1 cellular context compared by ENCODE assay signal in the genomic region with DNA sequence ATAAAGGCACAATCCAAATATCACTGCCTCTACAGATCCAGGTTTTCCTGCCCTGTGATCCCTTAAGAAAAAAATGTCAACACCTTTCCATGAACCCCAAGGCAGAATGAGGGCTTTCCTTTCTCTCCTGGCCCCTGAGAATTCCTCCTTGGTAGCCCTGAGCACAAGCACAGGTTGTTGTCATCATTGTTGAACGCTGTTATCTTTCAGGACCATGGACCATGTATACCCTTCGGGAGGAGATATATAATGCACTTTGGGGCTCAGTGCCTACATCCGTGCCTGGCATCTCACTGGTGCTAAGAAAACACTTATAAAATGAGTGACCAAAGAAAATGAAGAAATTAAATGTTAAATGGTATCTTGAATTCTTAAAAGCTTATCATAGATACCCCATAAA.
TF ChIP-seq lines count a peak whose summit lies in the region.

No MANE protein-coding gene starts in this region.

TF ChIP-seq in SK-N-SH treated with all-trans-retinoic acid at 6 μM for 48 hours, 23 proteins besides CTCF, POLR2A, EP300 and RAD21 (continued from another document):
- TF ChIP-seq CREB5 (CRISPR knock-in tag; IDR thresholded peaks at IDR 0.05; ENCODE audit: low read depth): no peak
TF ChIP-seq in SK-N-SH treated with all-trans-retinoic acid at 6 μM for 48 hours: peak in this region for 0.
